ENCODE assay signal across 9 cellular contexts in the genomic region with DNA sequence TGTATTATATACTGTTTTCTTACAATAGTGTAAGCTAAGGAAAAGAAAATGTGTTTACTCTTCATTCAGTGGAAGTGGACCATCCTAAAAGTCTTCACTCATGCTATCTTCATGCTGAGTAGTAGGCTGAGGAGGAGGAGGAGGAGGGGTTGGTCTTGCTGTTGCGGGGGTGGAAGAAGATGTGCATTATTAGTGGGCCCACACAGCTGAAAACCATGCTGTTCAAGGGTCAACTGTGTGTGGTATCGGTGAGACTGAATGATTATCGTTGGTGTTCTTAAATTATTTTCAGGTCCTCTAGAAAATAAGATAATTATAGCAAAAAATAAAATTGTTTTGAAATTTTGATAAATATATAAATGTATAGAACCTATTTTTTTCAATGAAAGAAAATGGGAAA.
"Had no signal": no experiment of that assay in that cellular context is flagged by ENCODE, and none has a peak within 500 bp of the region (broad histone marks: within the 10 kb centered on the region; RNA-seq: fewer than 3 reads in every experiment).

No MANE protein-coding gene starts in this region.

- H3K9ac ChIP-seq: GM23248, KMS-11 had no signal

- H3K27ac ChIP-seq: GM23248, HL-60, KMS-11 had no signal

- H3K9me3 ChIP-seq: HAP-1 had no signal

- H2AFZ ChIP-seq: GM23248 had no signal

- H3K4me2 ChIP-seq: KMS-11 had no signal

- DNase-seq: GM23248, GOT3, H7, HFFc6, IMR-90, KBM-7 had no signal

- H3K4me3 ChIP-seq: GM23248, HAP-1 had no signal
